ENCODE assay signal across 13 cellular contexts in genomic region chr12:8635342-8636006, GRCh38. TPM values are rescaled to one million over a fixed set of nuclear protein-coding genes. Genes with fewer than 3 reads are reported as not detected.
"Had no signal": no experiment of that assay in that cellular context is flagged by ENCODE, and none has a peak within 500 bp of the region (broad histone marks: within the 10 kb centered on the region; RNA-seq: fewer than 3 reads in every experiment).

No MANE protein-coding gene starts in this region.

RNA-seq across cellular contexts. Expression of gene AICDA, which starts 22.8 kb away (rescaled TPM):
- total RNA-seq: cerebellum, colonic mucosa, dermis blood vessel endothelial cell, endothelial cell of umbilical vein, esophagus mucosa, fibroblast of lung, gastrocnemius medialis, heart right ventricle, left lobe of liver, lower leg skin, mammary epithelial cell, skeletal muscle tissue had no signal
- polyA plus RNA-seq: endothelial cell of umbilical vein, fibroblast of lung, mammary epithelial cell had no signal

RNA-seq across cellular contexts. Expression of gene MFAP5, which starts 27.2 kb away (rescaled TPM):
- total RNA-seq: endothelial cell of umbilical vein; left lobe of liver; natural killer cell treated with Interleukin-12 subunit alpha and Interleukin-12 subunit beta and Interleukin-15 and Interleukin-18, amount 100 ng/mL, for 72 hours had no signal
